Comparison of ENCODE assay signal across 19 cellular contexts in the genomic region with DNA sequence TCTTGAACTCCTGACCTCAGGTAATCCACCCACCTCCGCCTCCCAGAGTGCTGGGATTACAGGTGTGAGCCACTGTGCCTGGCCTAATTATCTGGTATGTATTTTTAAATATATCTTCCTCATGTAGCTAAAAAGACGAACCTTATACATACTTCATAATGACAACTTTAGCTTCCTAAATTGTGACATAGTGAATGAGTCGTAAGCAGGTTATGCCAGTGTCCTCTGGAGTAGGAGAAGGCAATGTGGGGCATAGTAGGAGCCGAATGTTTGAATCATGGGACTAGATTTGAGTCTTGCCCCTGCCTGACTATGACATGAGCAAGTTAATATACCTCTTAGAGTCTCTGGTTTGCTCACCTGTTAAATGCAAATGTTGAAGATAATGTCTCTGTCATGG.
A peak's percentile ranks its signal among the peaks of the same experiment; 100 is the strongest.
DNase-seq lines count a peak whose midpoint lies in the region; ATAC-seq and TF ChIP-seq lines count a peak whose summit lies in the region.
"Had no signal": no experiment of that assay in that cellular context is flagged by ENCODE, and none has a peak within 500 bp of the region (broad histone marks: within the 10 kb centered on the region; RNA-seq: fewer than 3 reads in every experiment).

No MANE protein-coding gene starts in this region.

- H3K36me3 ChIP-seq in lower lobe of right lung: no peaks in the 10 kb centered on the region
- H3K36me3 ChIP-seq in body of pancreas (replicated peaks in 1 of 2; ENCODE audit: insufficient read depth in 1 of 2, low read depth in 2 of 2): peaks cover 0 to 1% of the 10 kb centered on the region in 2 donors

- WGBS in body of pancreas, 2 donors: 96 to 97% methylated on average over 4 of the region's 4 CpGs

- H3K4me3 ChIP-seq in lower lobe of right lung: no peak overlapping the region
- no peak overlapping the region for H3K4me3 ChIP-seq in body of pancreas
- H3K4me3 ChIP-seq: gastroesophageal sphincter had no signal

- DNase-seq in Caki2 (ENCODE audit: low read depth): peak; percentile 46
- DNase-seq in M059J (ENCODE audit: low read depth): peak; percentile 76
- DNase-seq in amniotic stem cell (lab: John Stamatoyannopoulos, UW): peak; percentile 16
- peak; percentile 29 for DNase-seq in iris pigment epithelial cell (ENCODE audit: low read depth)
- no peak for DNase-seq in stimulated activated naive B cell treated with anti-CD40 and anti-IgM and Interleukin-4, amounts not matched to agents 10 μg/mL and 1 μg/mL and 100 μg/mL, for 72 hours
- no peak for DNase-seq in lower lobe of right lung
- no peak for DNase-seq in body of pancreas
- DNase-seq in NCI-H2227 (lab: John Stamatoyannopoulos, UW; ENCODE audit: unreplicated experiment): no peak
- DNase-seq: activated CD8-positive, alpha-beta memory T cell treated with anti-CD3 and anti-CD28 coated beads, Interleukin-2, amount 50 U/mL, for 48 hours; activated naive CD4-positive, alpha-beta T cell treated with Interleukin-2 at 50 U/mL for 16 hours; MV-4-11; naive thymus-derived CD8-positive, alpha-beta T cell; NCI-H2081; NCI-H748 treated with DMSO at 0.1 percent for 48 hours; stimulated activated CD4-positive, alpha-beta T cell treated with anti-CD3 and anti-CD28 coated beads, Interleukin-15, amount 100 ng/mL, for 24 hours; T-helper 2 cell had no signal

- in situ Hi-C loops in Caki2 (cut with HindIII; ENCODE audit: low pct_unique_long_range_greater_than_20kb, low sequenced_read_pairs): no loop called here

- intact Hi-C loops in lower lobe of right lung (cut with DNase I): no loop called here
- intact Hi-C loops in body of pancreas (cut with DNase I): no loop called here

- H3K27ac Mint-ChIP-seq in stimulated activated naive B cell treated with anti-CD40 and anti-IgM and Interleukin-4, amounts not matched to agents 10 μg/mL and 1 μg/mL and 100 μg/mL, for 72 hours: no peak overlapping the region
- H3K27ac Mint-ChIP-seq: B cell had no signal

- H3K27me3 ChIP-seq in lower lobe of right lung (ENCODE audit: low read depth) (no peaks in the 10 kb centered on the region), body of pancreas (no peaks in the 10 kb centered on the region)
- H3K27me3 ChIP-seq: gastroesophageal sphincter had no signal

- no peaks in the 10 kb centered on the region for H3K9me3 Mint-ChIP-seq in stimulated activated naive B cell treated with anti-CD40 and anti-IgM and Interleukin-4, amounts not matched to agents 10 μg/mL and 1 μg/mL and 100 μg/mL, for 72 hours
- H3K9me3 Mint-ChIP-seq: naive thymus-derived CD8-positive, alpha-beta T cell had no signal

- TF ChIP-seq POLR2A in body of pancreas (IDR thresholded peaks at IDR 0.05): no peak

- no peak overlapping the region for H3K27ac ChIP-seq in lower lobe of right lung
- no peak overlapping the region for H3K27ac ChIP-seq in body of pancreas
- H3K27ac ChIP-seq: gastroesophageal sphincter had no signal

- no peak overlapping the region for H3K4me3 Mint-ChIP-seq in stimulated activated naive B cell treated with anti-CD40 and anti-IgM and Interleukin-4, amounts not matched to agents 10 μg/mL and 1 μg/mL and 100 μg/mL, for 72 hours
- H3K4me3 Mint-ChIP-seq: B cell; naive thymus-derived CD8-positive, alpha-beta T cell had no signal

- TF ChIP-seq CTCF in lower lobe of right lung (IDR thresholded peaks at IDR 0.05): no peak
- TF ChIP-seq CTCF in body of pancreas (IDR thresholded peaks at IDR 0.05): no peak

- peaks cover 12 to 23% of the 10 kb centered on the region in 2 donors for H3K36me3 Mint-ChIP-seq in stimulated activated naive B cell treated with anti-CD40 and anti-IgM and Interleukin-4, amounts not matched to agents 10 μg/mL and 1 μg/mL and 100 μg/mL, for 72 hours

- H3K9me3 ChIP-seq in lower lobe of right lung (no peaks in the 10 kb centered on the region), body of pancreas (no peaks in the 10 kb centered on the region)
- H3K9me3 ChIP-seq: gastroesophageal sphincter had no signal

- H3K4me1 Mint-ChIP-seq in stimulated activated naive B cell treated with anti-CD40 and anti-IgM and Interleukin-4, amounts not matched to agents 10 μg/mL and 1 μg/mL and 100 μg/mL, for 72 hours: peaks cover 0 to 6% of the 10 kb centered on the region in 2 donors
- H3K4me1 Mint-ChIP-seq: B cell had no signal

- no peaks in the 10 kb centered on the region for H3K27me3 Mint-ChIP-seq in stimulated activated naive B cell treated with anti-CD40 and anti-IgM and Interleukin-4, amounts not matched to agents 10 μg/mL and 1 μg/mL and 100 μg/mL, for 72 hours
- H3K27me3 Mint-ChIP-seq: B cell; naive thymus-derived CD8-positive, alpha-beta T cell had no signal

- ATAC-seq in stimulated activated naive B cell treated with anti-CD40 and anti-IgM and Interleukin-4, amounts not matched to agents 10 μg/mL and 1 μg/mL and 100 μg/mL, for 72 hours (replicated peaks): no peak
- ATAC-seq in lower lobe of right lung (no peak), body of pancreas (no peak)
- ATAC-seq: gastroesophageal sphincter; naive thymus-derived CD8-positive, alpha-beta T cell; Right ventricle myocardium inferior had no signal

- peaks cover 4% of the 10 kb centered on the region for H3K4me1 ChIP-seq in lower lobe of right lung
- no peaks in the 10 kb centered on the region for H3K4me1 ChIP-seq in body of pancreas

Comparison
In these comparisons a context has a peak if more than half of its experiments do, and no peak if none do; other contexts are left out.
1. DNase-seq: peak in Caki2 (single experiment), M059J (single experiment), amniotic stem cell (single experiment) and iris pigment epithelial cell (single experiment); none in stimulated activated naive B cell treated with anti-CD40 and anti-IgM and Interleukin-4, amounts not matched to agents 10 μg/mL and 1 μg/mL and 100 μg/mL, for 72 hours (single experiment), lower lobe of right lung (single experiment), body of pancreas (0 of 4) and NCI-H2227 (single experiment).